15 cellular contexts compared by ENCODE assay signal in genomic region chr6:82877213-82878195, GRCh38.
DNase-seq lines count a peak whose midpoint lies in the region; TF ChIP-seq lines count a peak whose summit lies in the region.
"Had no signal": no experiment of that assay in that cellular context is flagged by ENCODE, and none has a peak within 500 bp of the region (broad histone marks: within the 10 kb centered on the region; RNA-seq: fewer than 3 reads in every experiment).

No MANE protein-coding gene starts in this region.

- intact Hi-C loops in ovary (cut with DNase I) = no loop called here

- H3K27ac ChIP-seq in SJSA1 (peak overlapping the region; percentile 77), ovary (no peak overlapping the region)
- H3K27ac ChIP-seq: A549 had no signal

- TF ChIP-seq CTCF in ovary (IDR thresholded peaks at IDR 0.05) = no peak

- DNase-seq in NCI-H82 (lab: John Stamatoyannopoulos, UW) (peak; percentile 31), NCI-H82 treated with DMSO at 0.1 percent for 48 hours (lab: John Stamatoyannopoulos, UW; ENCODE audit: unreplicated experiment) (no peak), SJSA1 (ENCODE audit: low read depth in 1 of 2, low spot score in 2 of 2) (peak in 1 of 2 experiments; percentile 71), kidney glomerular epithelial cell (lab: John Stamatoyannopoulos, UW) (peak; percentile 81), ovary (no peak), NCI-H2081 (lab: John Stamatoyannopoulos, UW) (no peak), NCI-H2227 (lab: John Stamatoyannopoulos, UW; ENCODE audit: unreplicated experiment) (no peak), dedifferentiated amniotic fluid mesenchymal stem cell (ENCODE audit: extremely low spot score) (no peak)
- DNase-seq: activated CD4-positive, alpha-beta T cell treated with anti-CD3 and anti-CD28 coated beads, Interleukin-2, amount 50 U/mL, for 4 hours; activated naive CD8-positive, alpha-beta T cell treated with anti-CD3 and anti-CD28 coated beads, Interleukin-2, amount 50 U/mL, for 24 hours; activated T-cell treated with anti-CD3 and anti-CD28 coated beads, Interleukin-2, amount 50 U/mL, for 4 hours; Caco-2; cerebellar nuclear complex; stimulated activated CD4-positive, alpha-beta T cell treated with anti-CD3 and anti-CD28 coated beads, Interleukin-15, amount 100 ng/mL, for 24 hours had no signal

- H3K36me3 ChIP-seq in SJSA1 (no peaks in the 10 kb centered on the region), ovary (no peaks in the 10 kb centered on the region)

- H3K4me3 ChIP-seq in SJSA1 (no peak overlapping the region), ovary (no peak overlapping the region)
- H3K4me3 ChIP-seq: A549 had no signal

- H3K27me3 ChIP-seq in SJSA1 (replicated peaks) (no peaks in the 10 kb centered on the region), ovary (no peaks in the 10 kb centered on the region)

- H3K9me3 ChIP-seq in SJSA1 (replicated peaks) (no peaks in the 10 kb centered on the region), ovary (no peaks in the 10 kb centered on the region)
- H3K9me3 ChIP-seq: A549, Caco-2 had no signal

- 40 to 47% (median 41%) methylated on average over 4 of the region's 4 CpGs for WGBS in ovary, 3 donors

- H3K4me1 ChIP-seq in SJSA1 (replicated peaks) (peaks cover 52% of the 10 kb centered on the region), ovary (ENCODE audit: insufficient read depth) (no peaks in the 10 kb centered on the region)
- H3K4me1 ChIP-seq: Caco-2 had no signal

- TF ChIP-seq POLR2A in ovary (IDR thresholded peaks at IDR 0.05) = no peak

- TF ChIP-seq EP300 in ovary (IDR thresholded peaks at IDR 0.05) = no peak

Comparison
In these comparisons a context has a peak if more than half of its experiments do, and no peak if none do; other contexts are left out.
1. DNase-seq: peak in NCI-H82 (single experiment) and kidney glomerular epithelial cell (single experiment); none in NCI-H82 treated with DMSO at 0.1 percent for 48 hours (single experiment), ovary (0 of 5), NCI-H2081 (0 of 2), NCI-H2227 (single experiment) and dedifferentiated amniotic fluid mesenchymal stem cell (single experiment).